ENCODE assay signal across 22 cellular contexts in the genomic region with DNA sequence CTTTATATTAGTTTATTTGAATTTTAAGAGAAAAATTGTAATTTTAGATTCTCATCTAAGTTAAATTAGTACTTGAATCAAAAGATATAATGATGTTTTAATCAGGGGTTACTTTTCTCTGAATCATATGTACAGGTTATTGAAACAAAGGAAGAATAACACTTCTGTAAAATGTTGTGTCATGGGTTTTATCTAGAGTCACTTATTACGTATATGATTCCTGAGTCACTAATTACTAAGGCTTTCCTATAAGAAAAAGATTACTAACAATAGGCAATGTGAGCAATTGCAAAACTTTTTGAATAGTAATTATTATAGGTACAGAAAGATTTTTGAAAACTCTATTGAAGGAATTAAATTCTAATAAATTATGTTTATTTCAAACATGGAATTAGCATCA.
DNase-seq lines count a peak whose midpoint lies in the region; ATAC-seq and TF ChIP-seq lines count a peak whose summit lies in the region.
"Had no signal": no experiment of that assay in that cellular context is flagged by ENCODE, and none has a peak within 500 bp of the region (broad histone marks: within the 10 kb centered on the region; RNA-seq: fewer than 3 reads in every experiment).

No MANE protein-coding gene starts in this region.

- H4K20me1 ChIP-seq in hepatocyte (ENCODE audit: insufficient read depth, poor library complexity, severe bottlenecking) (no peaks in the 10 kb centered on the region), MM.1S (ENCODE audit: insufficient read depth, low read length) (no peaks in the 10 kb centered on the region)

- no peaks in the 10 kb centered on the region for H3K9me3 Mint-ChIP-seq in MCF 10A (ENCODE audit: unreplicated experiment)
- H3K9me3 Mint-ChIP-seq: activated naive CD4-positive, alpha-beta T cell treated with anti-CD3 and anti-CD28 coated beads, Interleukin-2, amount 50 U/mL, for 24 hours had no signal

- POLR2A ChIA-PET in MCF 10A (lab: Yijun Ruan, JAX), result no interaction called here

- no peaks in the 10 kb centered on the region for H3K79me2 ChIP-seq in hepatocyte
- H3K79me2 ChIP-seq in MM.1S (ENCODE audit: low read length), result no peaks in the 10 kb centered on the region

- no peaks in the 10 kb centered on the region for H3F3A ChIP-seq in MM.1S (ENCODE audit: insufficient read depth, low read length)

- TF ChIP-seq POLR2A in breast epithelium (IDR thresholded peaks at IDR 0.05), result no peak
- no peak for TF ChIP-seq POLR2A in body of pancreas (IDR thresholded peaks at IDR 0.05)

- no peaks in the 10 kb centered on the region for H3K27me3 Mint-ChIP-seq in MCF 10A (ENCODE audit: insufficient read depth, unreplicated experiment)
- H3K27me3 Mint-ChIP-seq: activated CD4-positive, alpha-beta T cell treated with anti-CD3 and anti-CD28 coated beads for 36 hours; activated naive CD4-positive, alpha-beta T cell treated with anti-CD3 and anti-CD28 coated beads, Interleukin-2, amount 50 U/mL, for 24 hours; CD4-positive, alpha-beta T cell; memory B cell; stimulated activated naive CD8-positive, alpha-beta T cell treated with anti-CD3 and anti-CD28 coated beads, Interleukin-15, Interleukin-2, amounts not matched to agents 100 ng/mL and 50 ng/mL, for 24 hours had no signal

- H3K4me1 Mint-ChIP-seq in MCF 10A (ENCODE audit: insufficient read depth, unreplicated experiment), result no peaks in the 10 kb centered on the region
- H3K4me1 Mint-ChIP-seq: activated naive CD4-positive, alpha-beta T cell treated with anti-CD3 and anti-CD28 coated beads, Interleukin-2, amount 50 U/mL, for 24 hours; nephron had no signal

- H3K9ac ChIP-seq in MM.1S (ENCODE audit: low read length), result no peak overlapping the region

- no peak for ATAC-seq in body of pancreas
- ATAC-seq: activated CD4-positive, alpha-beta T cell treated with anti-CD3 and anti-CD28 coated beads for 36 hours had no signal

- no peaks in the 10 kb centered on the region for H3K36me3 Mint-ChIP-seq in MCF 10A (ENCODE audit: insufficient read depth, unreplicated experiment)

- no peak overlapping the region for H3K27ac Mint-ChIP-seq in MCF 10A (ENCODE audit: low read depth, unreplicated experiment)
- H3K27ac Mint-ChIP-seq: activated CD4-positive, alpha-beta T cell treated with anti-CD3 and anti-CD28 coated beads for 36 hours; activated naive CD4-positive, alpha-beta T cell treated with anti-CD3 and anti-CD28 coated beads, Interleukin-2, amount 50 U/mL, for 24 hours; CD4-positive, alpha-beta T cell; memory B cell; stimulated activated naive CD8-positive, alpha-beta T cell treated with anti-CD3 and anti-CD28 coated beads, Interleukin-15, Interleukin-2, amounts not matched to agents 100 ng/mL and 50 ng/mL, for 24 hours; T-helper 2 cell treated with Interferon-gamma antibody and Interleukin-4, amounts not matched to agents 5 μg/mL and 100 μg/mL, for 36 hours had no signal

- 26 to 38% methylated on average over 1 of the region's 1 CpG for WGBS in body of pancreas, 2 donors
- WGBS in hepatocyte (ENCODE audit: low lambda C conversion rate, missing lambda C conversion rate), result 80% methylated on average over 1 of the region's 1 CpG

- no peak overlapping the region for H3K4me3 Mint-ChIP-seq in MCF 10A (ENCODE audit: unreplicated experiment)
- H3K4me3 Mint-ChIP-seq: activated CD4-positive, alpha-beta T cell treated with anti-CD3 and anti-CD28 coated beads for 36 hours; activated naive CD4-positive, alpha-beta T cell treated with anti-CD3 and anti-CD28 coated beads, Interleukin-2, amount 50 U/mL, for 24 hours; CD4-positive, alpha-beta T cell; memory B cell; nephron; stimulated activated naive CD8-positive, alpha-beta T cell treated with anti-CD3 and anti-CD28 coated beads, Interleukin-15, Interleukin-2, amounts not matched to agents 100 ng/mL and 50 ng/mL, for 24 hours; T-helper 2 cell treated with Interferon-gamma antibody and Interleukin-4, amounts not matched to agents 5 μg/mL and 100 μg/mL, for 36 hours had no signal

- H3K9me2 ChIP-seq in hepatocyte (replicated peaks; ENCODE audit: insufficient read depth) (no peaks in the 10 kb centered on the region), MM.1S (replicated peaks; ENCODE audit: insufficient read depth, low read length) (no peaks in the 10 kb centered on the region)

- H3K4me3 ChIP-seq in breast epithelium, result no peak overlapping the region
- H3K4me3 ChIP-seq in body of pancreas, result no peak overlapping the region
- no peak overlapping the region for H3K4me3 ChIP-seq in hepatocyte
- H3K4me3 ChIP-seq in MM.1S (ENCODE audit: low read length), result no peak overlapping the region
- H3K4me3 ChIP-seq: cardiac muscle cell had no signal

- no TSS peak for BruUV-seq in MCF 10A (replicated peaks; lab: Mats Ljungman, UMichigan)

- peak overlapping the region; percentile 62 for H3K4me2 ChIP-seq in hepatocyte
- H3K4me2 ChIP-seq in MM.1S (ENCODE audit: low read depth, low read length), result no peak overlapping the region

- H3K9me3 ChIP-seq in breast epithelium, result no peaks in the 10 kb centered on the region
- H3K9me3 ChIP-seq in body of pancreas, result no peaks in the 10 kb centered on the region
- H3K9me3 ChIP-seq in hepatocyte (ENCODE audit: low read depth), result no peaks in the 10 kb centered on the region
- H3K9me3 ChIP-seq in MM.1S (replicated peaks; ENCODE audit: insufficient read depth, low read length), result no peaks in the 10 kb centered on the region

- CTCF ChIA-PET in MCF 10A (lab: Yijun Ruan, JAX), result no interaction called here

- H3K36me3 ChIP-seq in breast epithelium (no peaks in the 10 kb centered on the region), body of pancreas (replicated peaks in 1 of 2; ENCODE audit: insufficient read depth in 1 of 2, low read depth in 2 of 2) (no peaks in the 10 kb centered on the region), hepatocyte (replicated peaks; ENCODE audit: insufficient read depth, low read depth) (no peaks in the 10 kb centered on the region), MM.1S (replicated peaks; ENCODE audit: insufficient read depth, low read length) (no peaks in the 10 kb centered on the region)
- H3K36me3 ChIP-seq: cardiac muscle cell had no signal

- H2AFZ ChIP-seq in hepatocyte (no peak overlapping the region), MM.1S (ENCODE audit: low read length) (no peak overlapping the region)

- no peaks in the 10 kb centered on the region for H3K27me3 ChIP-seq in breast epithelium
- no peaks in the 10 kb centered on the region for H3K27me3 ChIP-seq in body of pancreas
- no peaks in the 10 kb centered on the region for H3K27me3 ChIP-seq in hepatocyte
- H3K27me3 ChIP-seq in MM.1S (replicated peaks; ENCODE audit: insufficient read depth, low read length), result no peaks in the 10 kb centered on the region
- H3K27me3 ChIP-seq: cardiac muscle cell had no signal

- peak; percentile 30 for DNase-seq in MCF 10A (ENCODE audit: unreplicated experiment)
- DNase-seq in breast epithelium (ENCODE audit: low spot score in 2 of 2), result no peak
- DNase-seq in body of pancreas, result no peak
- no peak for DNase-seq in hepatocyte (ENCODE audit: low spot score)
- no peak for DNase-seq in NCI-H2171 (lab: John Stamatoyannopoulos, UW)
- no peak for DNase-seq in MM.1S
- DNase-seq in foreskin melanocyte, result no peak
- no peak for DNase-seq in D341Med (ENCODE audit: low spot score)
- DNase-seq: activated CD4-positive, alpha-beta T cell treated with anti-CD3 and anti-CD28 coated beads for 36 hours; CD4-positive, alpha-beta T cell; effector CD4-positive, alpha-beta T cell; NCI-H1105; NK-92 treated with Interleukin-12 subunit alpha and Interleukin-12 subunit beta, amount 100 ng/mL, for 24 hours; retina; SHP77 treated with DMSO at 0.1 percent for 48 hours; stimulated activated CD4-positive, alpha-beta T cell treated with anti-CD3 and anti-CD28 coated beads, Interleukin-15, amount 100 ng/mL, for 24 hours had no signal

- intact Hi-C loops in MCF 10A (cut with micrococcal nuclease), result no loop called here
- intact Hi-C loops in breast epithelium (cut with DNase I; ENCODE audit: low total_unique reads), result no loop called here
- intact Hi-C loops in body of pancreas (cut with DNase I), result no loop called here

- H3K4me1 ChIP-seq in breast epithelium, result no peaks in the 10 kb centered on the region
- H3K4me1 ChIP-seq in body of pancreas, result peaks cover 36% of the 10 kb centered on the region
- H3K4me1 ChIP-seq in hepatocyte (ENCODE audit: insufficient read depth), result no peaks in the 10 kb centered on the region
- H3K4me1 ChIP-seq in MM.1S (ENCODE audit: low read length), result no peaks in the 10 kb centered on the region

- TF ChIP-seq CTCF in MCF 10A (IDR thresholded peaks at IDR 0.05; ENCODE audit: unreplicated experiment), result no peak
- no peak for TF ChIP-seq CTCF in breast epithelium (IDR thresholded peaks at IDR 0.05)
- TF ChIP-seq CTCF in body of pancreas (IDR thresholded peaks at IDR 0.05), result no peak
- no peak for TF ChIP-seq CTCF in hepatocyte (IDR thresholded peaks at IDR 0.05; ENCODE audit: poor library complexity)
- no peak for TF ChIP-seq CTCF in MM.1S (IDR thresholded peaks at IDR 0.05; ENCODE audit: low read length)

- H3K27ac ChIP-seq in breast epithelium, result peak overlapping the region in 1 of 2 donors; percentile 27
- peak overlapping the region in 3 of 4 donors; percentile 42 to 82 (median 58) for H3K27ac ChIP-seq in body of pancreas
- H3K27ac ChIP-seq in hepatocyte, result peak overlapping the region; percentile 78
- no peak overlapping the region for H3K27ac ChIP-seq in MM.1S (ENCODE audit: low read length)
- H3K27ac ChIP-seq: cardiac muscle cell had no signal
